In the genomic region with DNA sequence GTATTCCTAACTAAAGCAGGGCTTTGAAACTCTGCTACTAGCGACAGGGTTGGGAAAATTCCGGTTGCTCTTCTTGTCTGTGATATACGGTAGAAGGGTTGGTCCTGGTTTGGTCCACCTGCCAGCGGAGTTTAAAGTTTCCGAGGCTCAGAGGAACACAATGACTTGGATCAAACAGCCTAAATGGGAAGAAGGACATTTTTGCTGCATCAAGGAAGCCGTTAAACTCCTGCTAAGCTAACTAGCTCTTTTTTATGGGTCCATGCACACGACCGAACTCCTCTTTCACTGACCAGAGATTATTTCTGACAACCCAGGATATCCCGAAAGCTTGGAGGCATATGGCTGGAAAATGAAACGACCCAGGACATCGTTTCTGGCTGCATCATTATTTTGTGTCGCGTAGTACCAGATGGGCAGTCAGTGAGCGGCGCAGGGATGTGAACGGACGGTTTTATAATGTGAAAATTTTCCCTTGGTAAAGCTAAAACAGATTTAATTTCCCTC, we compare ENCODE assay signal across 8 cellular contexts. TPM values are rescaled to one million over a fixed set of nuclear protein-coding genes. Genes with fewer than 3 reads are reported as not detected.
A peak's percentile ranks its signal among the peaks of the same experiment; 100 is the strongest.
DNase-seq lines count a peak whose midpoint lies in the region; TF ChIP-seq lines count a peak whose summit lies in the region.

A gene with protein sequence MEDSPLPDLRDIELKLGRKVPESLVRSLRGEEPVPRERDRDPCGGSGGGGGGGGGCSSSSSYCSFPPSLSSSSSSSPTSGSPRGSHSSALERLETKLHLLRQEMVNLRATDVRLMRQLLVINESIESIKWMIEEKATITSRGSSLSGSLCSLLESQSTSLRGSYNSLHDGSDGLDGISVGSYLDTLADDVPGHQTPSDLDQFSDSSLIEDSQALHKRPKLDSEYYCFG (plus strand): TSS at position 160 of the 507 bp plus-strand sequence. CDS start 696 bp downstream, outside the sequence.

- no peaks in the 10 kb centered on the region for H4K20me1 ChIP-seq in Karpas-422 (ENCODE audit: insufficient read depth, low read depth, low read length)

- H3K9ac ChIP-seq in colonic mucosa (ENCODE audit: low read depth in 2 of 2, low read length in 2 of 2) = peak within 1 kb of the TSS; percentile 76 to 96
- peak within 1 kb of the TSS; percentile 82 to 93 for H3K9ac ChIP-seq in stomach smooth muscle (ENCODE audit: low read length in 2 of 2)
- no peak within 1 kb of the TSS for H3K9ac ChIP-seq in Karpas-422 (ENCODE audit: low read length)

- intact Hi-C loops in activated CD4-positive, alpha-beta memory T cell treated with anti-CD3 and anti-CD28 coated beads for 36 hours (cut with micrococcal nuclease) = no loop called here
- intact Hi-C loops in colonic mucosa (cut with DNase I) = loop anchor here (5.0 kb wide), 2 partner anchors 42 to 107 kb away; no protein-coding TSS in a partner anchor

- H3K36me3 ChIP-seq in colonic mucosa (no peaks in the 10 kb centered on the region), stomach smooth muscle (ENCODE audit: control insufficient read depth in 2 of 2, insufficient read depth in 2 of 2, low read length in 2 of 2) (no peaks in the 10 kb centered on the region), Karpas-422 (ENCODE audit: insufficient read depth, low read length) (no peaks in the 10 kb centered on the region)

- H3K4me3 Mint-ChIP-seq in activated CD4-positive, alpha-beta memory T cell treated with anti-CD3 and anti-CD28 coated beads, Interleukin-2, amount 10 ng/mL, durations not matched to agents 7 days and 5 days = peak within 1 kb of the TSS; percentile 13
- no peak within 1 kb of the TSS for H3K4me3 Mint-ChIP-seq in activated CD4-positive, alpha-beta memory T cell treated with anti-CD3 and anti-CD28 coated beads for 36 hours

- H3K27me3 ChIP-seq in colonic mucosa = no peaks in the 10 kb centered on the region
- no peaks in the 10 kb centered on the region for H3K27me3 ChIP-seq in layer of hippocampus (ENCODE audit: control insufficient read depth, insufficient read depth, low read length)
- no peaks in the 10 kb centered on the region for H3K27me3 ChIP-seq in stomach smooth muscle (ENCODE audit: control insufficient read depth in 1 of 2, insufficient read depth in 2 of 2, low read length in 2 of 2)
- H3K27me3 ChIP-seq in Karpas-422 (ENCODE audit: low read length) = no peaks in the 10 kb centered on the region

- POLR2A ChIA-PET in activated CD4-positive, alpha-beta memory T cell treated with anti-CD3 and anti-CD28 coated beads, Interleukin-2, amount 10 ng/mL, durations not matched to agents 7 days and 5 days (lab: Charles Lee) = no interaction called here
- POLR2A ChIA-PET in activated CD4-positive, alpha-beta memory T cell treated with anti-CD3 and anti-CD28 coated beads for 36 hours (lab: Charles Lee) = no interaction called here

- H3K4me3 ChIP-seq in colonic mucosa (peak within 1 kb of the TSS; percentile 69), stomach smooth muscle (ENCODE audit: low read length in 2 of 2) (peak within 1 kb of the TSS; percentile 96 to 99), Karpas-422 (ENCODE audit: low read length) (no peak within 1 kb of the TSS)

- H3K36me3 Mint-ChIP-seq in activated CD4-positive, alpha-beta memory T cell treated with anti-CD3 and anti-CD28 coated beads, Interleukin-2, amount 10 ng/mL, durations not matched to agents 7 days and 5 days (ENCODE audit: low read depth) = no peaks in the 10 kb centered on the region
- no peaks in the 10 kb centered on the region for H3K36me3 Mint-ChIP-seq in activated CD4-positive, alpha-beta memory T cell treated with anti-CD3 and anti-CD28 coated beads for 36 hours

- H3K27ac ChIP-seq in colonic mucosa = peak within 1 kb of the TSS; percentile 96
- H3K27ac ChIP-seq in layer of hippocampus (ENCODE audit: low read depth, low read length) = peak within 1 kb of the TSS; percentile 93
- H3K27ac ChIP-seq in stomach smooth muscle (ENCODE audit: low read length) = peak within 1 kb of the TSS; percentile 88
- H3K27ac ChIP-seq in Karpas-422 (ENCODE audit: low read length) = no peak within 1 kb of the TSS

- no peaks in the 10 kb centered on the region for H3K9me3 Mint-ChIP-seq in activated CD4-positive, alpha-beta memory T cell treated with anti-CD3 and anti-CD28 coated beads, Interleukin-2, amount 10 ng/mL, durations not matched to agents 7 days and 5 days
- H3K9me3 Mint-ChIP-seq in activated CD4-positive, alpha-beta memory T cell treated with anti-CD3 and anti-CD28 coated beads for 36 hours = peaks cover 4% of the 10 kb centered on the region

- H2AFZ ChIP-seq in Karpas-422 (ENCODE audit: low read length) = no peak within 1 kb of the TSS

- CTCF ChIA-PET in activated CD4-positive, alpha-beta memory T cell treated with anti-CD3 and anti-CD28 coated beads, Interleukin-2, amount 10 ng/mL, durations not matched to agents 7 days and 5 days (lab: Charles Lee) = interaction anchor here (0.6 kb wide), 1 partner anchor 11 kb away, joined by 5 read pairs; no protein-coding TSS in a partner anchor
- CTCF ChIA-PET in activated CD4-positive, alpha-beta memory T cell treated with anti-CD3 and anti-CD28 coated beads for 36 hours (lab: Charles Lee) = interaction anchor here (0.6 kb wide), 1 partner anchor 147 kb away, joined by 3 read pairs; no protein-coding TSS in a partner anchor

- TF ChIP-seq CTCF in colonic mucosa (IDR thresholded peaks at IDR 0.05) = no peak

- no peak for DNase-seq in activated CD4-positive, alpha-beta memory T cell treated with anti-CD3 and anti-CD28 coated beads, Interleukin-2, amount 10 ng/mL, durations not matched to agents 7 days and 5 days
- DNase-seq in activated CD4-positive, alpha-beta memory T cell treated with anti-CD3 and anti-CD28 coated beads for 36 hours = no peak
- DNase-seq in NCI-H774 (lab: John Stamatoyannopoulos, UW) (peak; percentile 80), colonic mucosa (peak; percentile 77), Karpas-422 (no peak)
- DNase-seq in stimulated activated CD4-positive, alpha-beta T cell treated with anti-CD3 and anti-CD28 coated beads, Interleukin-2, amount 100 ng/mL, for 24 hours = no peak

- no peaks in the 10 kb centered on the region for H3K79me2 ChIP-seq in Karpas-422 (ENCODE audit: low read length)

- no peaks in the 10 kb centered on the region for H3K4me1 Mint-ChIP-seq in activated CD4-positive, alpha-beta memory T cell treated with anti-CD3 and anti-CD28 coated beads, Interleukin-2, amount 10 ng/mL, durations not matched to agents 7 days and 5 days
- peaks cover 3% of the 10 kb centered on the region for H3K4me1 Mint-ChIP-seq in activated CD4-positive, alpha-beta memory T cell treated with anti-CD3 and anti-CD28 coated beads for 36 hours (ENCODE audit: low read depth)

- H3K27ac Mint-ChIP-seq in activated CD4-positive, alpha-beta memory T cell treated with anti-CD3 and anti-CD28 coated beads, Interleukin-2, amount 10 ng/mL, durations not matched to agents 7 days and 5 days = no peak within 1 kb of the TSS
- H3K27ac Mint-ChIP-seq in activated CD4-positive, alpha-beta memory T cell treated with anti-CD3 and anti-CD28 coated beads for 36 hours = no peak within 1 kb of the TSS

- no peaks in the 10 kb centered on the region for H3K9me2 ChIP-seq in Karpas-422 (replicated peaks; ENCODE audit: insufficient read depth, low read length)

- no peak within 1 kb of the TSS for H3K4me2 ChIP-seq in Karpas-422 (ENCODE audit: low read depth, low read length, poor library complexity, severe bottlenecking)

- no peaks in the 10 kb centered on the region for H3K9me3 ChIP-seq in colonic mucosa
- no peaks in the 10 kb centered on the region for H3K9me3 ChIP-seq in stomach smooth muscle (ENCODE audit: control insufficient read depth in 2 of 2, low read length in 2 of 2)
- no peaks in the 10 kb centered on the region for H3K9me3 ChIP-seq in Karpas-422 (ENCODE audit: low read length)

- H3K27me3 Mint-ChIP-seq in activated CD4-positive, alpha-beta memory T cell treated with anti-CD3 and anti-CD28 coated beads, Interleukin-2, amount 10 ng/mL, durations not matched to agents 7 days and 5 days = peaks cover 18% of the 10 kb centered on the region
- peaks cover 17% of the 10 kb centered on the region for H3K27me3 Mint-ChIP-seq in activated CD4-positive, alpha-beta memory T cell treated with anti-CD3 and anti-CD28 coated beads for 36 hours

- H3K4me1 ChIP-seq in colonic mucosa (no peaks in the 10 kb centered on the region), stomach smooth muscle (ENCODE audit: control insufficient read depth, insufficient read depth, low read length) (peaks cover 8% of the 10 kb centered on the region), Karpas-422 (ENCODE audit: low read length) (no peaks in the 10 kb centered on the region)

RNA-seq across cellular contexts. Expression of the gene that starts here (rescaled TPM):
- not detected for total RNA-seq in activated CD4-positive, alpha-beta memory T cell treated with anti-CD3 and anti-CD28 coated beads, Interleukin-2, amount 10 ng/mL, durations not matched to agents 7 days and 5 days
- total RNA-seq in activated CD4-positive, alpha-beta memory T cell treated with anti-CD3 and anti-CD28 coated beads for 36 hours = not detected
- 10 to 100 TPM; 19.3 to 42.5 TPM for total RNA-seq in colonic mucosa
- total RNA-seq in Karpas-422 (2014; rRNA removed; shearing (Covaris generic); ENCODE audit: low replicate concordance) = not detected in 2 replicates

Comparison
In these comparisons a context has a peak if more than half of its experiments do, and no peak if none do; other contexts are left out.
1. RNA of the gene that starts here (total RNA-seq): 19.3 to 42.5 TPM in colonic mucosa; not detected in activated CD4-positive, alpha-beta memory T cell treated with anti-CD3 and anti-CD28 coated beads, Interleukin-2, amount 10 ng/mL, durations not matched to agents 7 days and 5 days, not detected in activated CD4-positive, alpha-beta memory T cell treated with anti-CD3 and anti-CD28 coated beads for 36 hours and not detected in Karpas-422; every median in the first group is over 10 times any median in the second.
2. DNase-seq: peak in NCI-H774 (single experiment) and colonic mucosa (single experiment); none in activated CD4-positive, alpha-beta memory T cell treated with anti-CD3 and anti-CD28 coated beads, Interleukin-2, amount 10 ng/mL, durations not matched to agents 7 days and 5 days (single experiment), activated CD4-positive, alpha-beta memory T cell treated with anti-CD3 and anti-CD28 coated beads for 36 hours (single experiment), stimulated activated CD4-positive, alpha-beta T cell treated with anti-CD3 and anti-CD28 coated beads, Interleukin-2, amount 100 ng/mL, for 24 hours (0 of 2) and Karpas-422 (single experiment).